Comparison of ENCODE assay signal across 2 cellular contexts in the genomic region with DNA sequence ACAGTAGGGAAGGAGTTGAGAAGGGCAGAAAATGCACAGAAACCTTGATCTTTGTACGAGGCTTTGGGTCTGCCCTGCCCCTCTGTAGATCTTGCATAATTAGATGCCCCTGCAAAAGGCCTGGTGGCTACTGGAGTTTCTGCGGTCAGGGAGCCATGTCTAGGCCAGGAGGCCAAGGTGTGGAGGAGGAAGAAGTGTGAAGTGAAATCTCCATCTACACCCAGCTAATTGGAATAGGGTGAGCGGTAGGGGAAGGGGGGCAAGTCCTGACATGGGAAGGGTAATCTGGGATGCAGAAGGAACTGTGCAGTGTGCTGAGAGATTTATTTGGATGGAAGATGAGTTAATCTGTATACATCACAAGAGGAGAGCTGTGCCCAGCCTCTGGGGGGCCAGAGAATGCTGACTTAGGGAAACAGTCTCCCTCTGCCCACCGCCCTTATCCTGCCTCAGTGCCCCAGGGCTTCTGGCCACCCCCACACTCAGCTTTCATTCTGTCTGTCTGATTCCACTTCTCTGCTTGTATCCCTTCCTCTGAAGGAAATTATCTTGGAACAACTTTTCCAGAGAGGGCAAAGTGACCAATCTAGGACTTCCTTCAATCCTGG.
TF ChIP-seq lines count a peak whose summit lies in the region.

No MANE protein-coding gene starts in this region.

TF ChIP-seq in A549, 52 proteins besides CTCF, POLR2A, EP300 and RAD21:
- no peak for TF ChIP-seq BHLHE40 (IDR thresholded peaks at IDR 0.05; ENCODE audit: low read depth, low read length)
- TF ChIP-seq MAFK (IDR thresholded peaks at IDR 0.05; ENCODE audit: partially characterized antibody) = peak; percentile 78

TF ChIP-seq in K562, 482 proteins besides CTCF, POLR2A, EP300 and RAD21:
- TF ChIP-seq, protein P1, sequence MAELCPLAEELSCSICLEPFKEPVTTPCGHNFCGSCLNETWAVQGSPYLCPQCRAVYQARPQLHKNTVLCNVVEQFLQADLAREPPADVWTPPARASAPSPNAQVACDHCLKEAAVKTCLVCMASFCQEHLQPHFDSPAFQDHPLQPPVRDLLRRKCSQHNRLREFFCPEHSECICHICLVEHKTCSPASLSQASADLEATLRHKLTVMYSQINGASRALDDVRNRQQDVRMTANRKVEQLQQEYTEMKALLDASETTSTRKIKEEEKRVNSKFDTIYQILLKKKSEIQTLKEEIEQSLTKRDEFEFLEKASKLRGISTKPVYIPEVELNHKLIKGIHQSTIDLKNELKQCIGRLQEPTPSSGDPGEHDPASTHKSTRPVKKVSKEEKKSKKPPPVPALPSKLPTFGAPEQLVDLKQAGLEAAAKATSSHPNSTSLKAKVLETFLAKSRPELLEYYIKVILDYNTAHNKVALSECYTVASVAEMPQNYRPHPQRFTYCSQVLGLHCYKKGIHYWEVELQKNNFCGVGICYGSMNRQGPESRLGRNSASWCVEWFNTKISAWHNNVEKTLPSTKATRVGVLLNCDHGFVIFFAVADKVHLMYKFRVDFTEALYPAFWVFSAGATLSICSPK (IDR thresholded peaks at IDR 0.05; ENCODE audit: borderline replicate concordance) = no peak
- TF ChIP-seq MXI1 (IDR thresholded peaks at IDR 0.05; ENCODE audit: low read depth, low read length) (no peak), MAFF (IDR thresholded peaks at IDR 0.05; ENCODE audit: low read length) (0 out of 2 replicates have a peak, but pooled peaks have one; percentile 6), FOS (IDR thresholded peaks at IDR 0.05; ENCODE audit: extremely low read depth, insufficient read length) (no peak), ZNF143 (CRISPR knock-in tag; IDR thresholded peaks at IDR 0.05) (no peak), ILK (tag; IDR thresholded peaks at IDR 0.05; ENCODE audit: borderline replicate concordance, low read depth) (no peak), ESRRA (IDR thresholded peaks at IDR 0.05; ENCODE audit: borderline replicate concordance, low read depth) (no peak), HNRNPLL (IDR thresholded peaks at IDR 0.05; ENCODE audit: low read depth, low read length, poor library complexity, severe bottlenecking) (no peak), ELF2 (CRISPR knock-in tag; IDR thresholded peaks at IDR 0.05) (no peak), ZNF316 (IDR thresholded peaks at IDR 0.05) (peak; percentile 41; the same call in 1 of the 2 replicates)
- TF ChIP-seq, protein P2, sequence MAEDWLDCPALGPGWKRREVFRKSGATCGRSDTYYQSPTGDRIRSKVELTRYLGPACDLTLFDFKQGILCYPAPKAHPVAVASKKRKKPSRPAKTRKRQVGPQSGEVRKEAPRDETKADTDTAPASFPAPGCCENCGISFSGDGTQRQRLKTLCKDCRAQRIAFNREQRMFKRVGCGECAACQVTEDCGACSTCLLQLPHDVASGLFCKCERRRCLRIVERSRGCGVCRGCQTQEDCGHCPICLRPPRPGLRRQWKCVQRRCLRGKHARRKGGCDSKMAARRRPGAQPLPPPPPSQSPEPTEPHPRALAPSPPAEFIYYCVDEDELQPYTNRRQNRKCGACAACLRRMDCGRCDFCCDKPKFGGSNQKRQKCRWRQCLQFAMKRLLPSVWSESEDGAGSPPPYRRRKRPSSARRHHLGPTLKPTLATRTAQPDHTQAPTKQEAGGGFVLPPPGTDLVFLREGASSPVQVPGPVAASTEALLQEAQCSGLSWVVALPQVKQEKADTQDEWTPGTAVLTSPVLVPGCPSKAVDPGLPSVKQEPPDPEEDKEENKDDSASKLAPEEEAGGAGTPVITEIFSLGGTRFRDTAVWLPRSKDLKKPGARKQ (CRISPR knock-in tag; IDR thresholded peaks at IDR 0.05) = no peak
